ENCODE assay signal across 31 cellular contexts in genomic region chr3:172804323-172804722, GRCh38.
"Had no signal": no experiment of that assay in that cellular context is flagged by ENCODE, and none has a peak within 500 bp of the region (broad histone marks: within the 10 kb centered on the region; RNA-seq: fewer than 3 reads in every experiment).

No MANE protein-coding gene starts in this region.

- H3K9me3 ChIP-seq: ascending aorta, breast epithelium, colonic mucosa, esophagus squamous epithelium, gastroesophageal sphincter, heart right ventricle had no signal

- H3K27me3 ChIP-seq: ascending aorta, breast epithelium, cardiac muscle cell, colonic mucosa, esophagus squamous epithelium, gastroesophageal sphincter, heart right ventricle had no signal

- H3K4me1 Mint-ChIP-seq: brain had no signal

- DNase-seq: activated CD4-positive, alpha-beta memory T cell treated with anti-CD3 and anti-CD28 coated beads for 36 hours; activated CD4-positive, alpha-beta T cell treated with anti-CD3 and anti-CD28 coated beads for 36 hours; activated CD4-positive, alpha-beta T cell treated with anti-CD3 and anti-CD28 coated beads, Interleukin-2, amount 10 ng/mL, durations not matched to agents 24 days and 14 days; activated CD4-positive, CD25-positive, alpha-beta regulatory T cell; activated CD4-positive, CD25-positive, alpha-beta regulatory T cell treated with anti-CD3 and anti-CD28 coated beads, Interleukin-2, amount 50 U/mL, for 72 hours; activated CD8-positive, alpha-beta memory T cell treated with anti-CD3 and anti-CD28 coated beads, Interleukin-2, amount 10 ng/mL, durations not matched to agents 7 days and 5 days; activated CD8-positive, alpha-beta memory T cell treated with anti-CD3 and anti-CD28 coated beads, Interleukin-2, amount 50 U/mL, for 4 hours; activated CD8-positive, alpha-beta T cell treated with anti-CD3 and anti-CD28 coated beads, Interleukin-2, amount 10 ng/mL, durations not matched to agents 7 days and 5 days; activated gamma-delta T cell; activated naive CD4-positive, alpha-beta T cell; activated naive CD4-positive, alpha-beta T cell treated with anti-CD3 and anti-CD28 coated beads, Interleukin-2, amount 10 ng/mL, durations not matched to agents 7 days and 5 days; activated naive CD8-positive, alpha-beta T cell treated with anti-CD3 and anti-CD28 coated beads, Interleukin-2, amount 10 ng/mL, durations not matched to agents 7 days and 5 days; activated T-cell treated with anti-CD3 and anti-CD28 coated beads, Interleukin-2, amount 50 U/mL, for 24 hours; activated T-cell treated with anti-CD3 and anti-CD28 coated beads, Interleukin-2, amount 50 U/mL, for 72 hours; central memory CD4-positive, alpha-beta T cell; cerebellar nuclear complex; colonic mucosa; effector CD8-positive, alpha-beta T cell; esophagus squamous epithelium; foreskin melanocyte; heart right ventricle; T-helper 17 cell; T1000 had no signal

- H3K27ac ChIP-seq: ascending aorta, breast epithelium, cardiac muscle cell, colonic mucosa, epithelial cell of prostate, esophagus squamous epithelium, gastroesophageal sphincter, heart right ventricle had no signal

- H3K4me1 ChIP-seq: ascending aorta, breast epithelium, colonic mucosa, esophagus squamous epithelium, gastroesophageal sphincter, heart right ventricle had no signal

- H3K4me3 ChIP-seq: ascending aorta, breast epithelium, cardiac muscle cell, colonic mucosa, esophagus squamous epithelium, gastroesophageal sphincter, heart right ventricle had no signal

- H3K9me3 Mint-ChIP-seq: activated CD4-positive, alpha-beta memory T cell treated with anti-CD3 and anti-CD28 coated beads for 36 hours; activated CD4-positive, alpha-beta T cell treated with anti-CD3 and anti-CD28 coated beads, Interleukin-2, amount 10 ng/mL, durations not matched to agents 24 days and 14 days; activated naive CD4-positive, alpha-beta T cell treated with anti-CD3 and anti-CD28 coated beads, Interleukin-2, amount 10 ng/mL, durations not matched to agents 7 days and 5 days; activated naive CD4-positive, alpha-beta T cell treated with anti-CD3 and anti-CD28 coated beads, Interleukin-2, amount 50 U/mL, for 72 hours; activated naive CD8-positive, alpha-beta T cell treated with anti-CD3 and anti-CD28 coated beads, Interleukin-2, amount 10 ng/mL, durations not matched to agents 7 days and 5 days; activated T-cell treated with anti-CD3 and anti-CD28 coated beads, Interleukin-2, amount 50 U/mL, for 24 hours; activated T-cell treated with anti-CD3 and anti-CD28 coated beads, Interleukin-2, amount 50 U/mL, for 72 hours; brain; T-helper 2 cell treated with Interferon-gamma antibody and Interleukin-4, amounts not matched to agents 5 μg/mL and 100 μg/mL, for 36 hours had no signal

- H3K36me3 Mint-ChIP-seq: brain had no signal

- H3K36me3 ChIP-seq: ascending aorta, breast epithelium, cardiac muscle cell, colonic mucosa had no signal

- H3K27ac Mint-ChIP-seq: activated CD4-positive, alpha-beta memory T cell treated with anti-CD3 and anti-CD28 coated beads for 36 hours; activated CD4-positive, alpha-beta T cell treated with anti-CD3 and anti-CD28 coated beads for 36 hours; activated CD8-positive, alpha-beta T cell treated with anti-CD3 and anti-CD28 coated beads, Interleukin-2, amount 10 ng/mL, durations not matched to agents 7 days and 5 days; activated naive CD4-positive, alpha-beta T cell treated with anti-CD3 and anti-CD28 coated beads, Interleukin-2, amount 10 ng/mL, durations not matched to agents 7 days and 5 days; activated naive CD8-positive, alpha-beta T cell treated with anti-CD3 and anti-CD28 coated beads, Interleukin-2, amount 10 ng/mL, durations not matched to agents 7 days and 5 days; brain; T-helper 17 cell had no signal

- H3K4me3 Mint-ChIP-seq: activated CD4-positive, alpha-beta memory T cell treated with anti-CD3 and anti-CD28 coated beads for 36 hours; activated CD4-positive, alpha-beta T cell treated with anti-CD3 and anti-CD28 coated beads for 36 hours; activated CD8-positive, alpha-beta T cell treated with anti-CD3 and anti-CD28 coated beads, Interleukin-2, amount 10 ng/mL, durations not matched to agents 7 days and 5 days; activated naive CD4-positive, alpha-beta T cell treated with anti-CD3 and anti-CD28 coated beads, Interleukin-2, amount 10 ng/mL, durations not matched to agents 7 days and 5 days; activated naive CD8-positive, alpha-beta T cell treated with anti-CD3 and anti-CD28 coated beads, Interleukin-2, amount 10 ng/mL, durations not matched to agents 7 days and 5 days; activated T-cell treated with anti-CD3 and anti-CD28 coated beads, Interleukin-2, amount 50 U/mL, for 24 hours; brain; T-helper 17 cell; T-helper 2 cell treated with Interferon-gamma antibody and Interleukin-4, amounts not matched to agents 5 μg/mL and 100 μg/mL, for 36 hours had no signal

- ATAC-seq: activated CD4-positive, alpha-beta T cell treated with anti-CD3 and anti-CD28 coated beads for 36 hours; activated CD8-positive, alpha-beta T cell treated with anti-CD3 and anti-CD28 coated beads, Interleukin-2, amount 10 ng/mL, durations not matched to agents 7 days and 5 days; activated T-cell treated with anti-CD3 and anti-CD28 coated beads, Interleukin-2, amount 50 U/mL, for 72 hours; gastroesophageal sphincter; heart right ventricle; T-helper 17 cell had no signal

- H3K27me3 Mint-ChIP-seq: activated CD4-positive, alpha-beta memory T cell treated with anti-CD3 and anti-CD28 coated beads for 36 hours; activated CD4-positive, alpha-beta T cell treated with anti-CD3 and anti-CD28 coated beads for 36 hours; activated CD4-positive, alpha-beta T cell treated with anti-CD3 and anti-CD28 coated beads, Interleukin-2, amount 10 ng/mL, durations not matched to agents 24 days and 14 days; activated CD8-positive, alpha-beta memory T cell treated with anti-CD3 and anti-CD28 coated beads, Interleukin-2, amount 10 ng/mL, durations not matched to agents 7 days and 5 days; activated naive CD4-positive, alpha-beta T cell treated with anti-CD3 and anti-CD28 coated beads, Interleukin-2, amount 10 ng/mL, durations not matched to agents 7 days and 5 days; activated naive CD8-positive, alpha-beta T cell treated with anti-CD3 and anti-CD28 coated beads, Interleukin-2, amount 10 ng/mL, durations not matched to agents 7 days and 5 days; activated T-cell treated with anti-CD3 and anti-CD28 coated beads, Interleukin-2, amount 50 U/mL, for 24 hours; brain; T-helper 17 cell had no signal
